Comparison of ENCODE assay signal across 9 cellular contexts in the genomic region with DNA sequence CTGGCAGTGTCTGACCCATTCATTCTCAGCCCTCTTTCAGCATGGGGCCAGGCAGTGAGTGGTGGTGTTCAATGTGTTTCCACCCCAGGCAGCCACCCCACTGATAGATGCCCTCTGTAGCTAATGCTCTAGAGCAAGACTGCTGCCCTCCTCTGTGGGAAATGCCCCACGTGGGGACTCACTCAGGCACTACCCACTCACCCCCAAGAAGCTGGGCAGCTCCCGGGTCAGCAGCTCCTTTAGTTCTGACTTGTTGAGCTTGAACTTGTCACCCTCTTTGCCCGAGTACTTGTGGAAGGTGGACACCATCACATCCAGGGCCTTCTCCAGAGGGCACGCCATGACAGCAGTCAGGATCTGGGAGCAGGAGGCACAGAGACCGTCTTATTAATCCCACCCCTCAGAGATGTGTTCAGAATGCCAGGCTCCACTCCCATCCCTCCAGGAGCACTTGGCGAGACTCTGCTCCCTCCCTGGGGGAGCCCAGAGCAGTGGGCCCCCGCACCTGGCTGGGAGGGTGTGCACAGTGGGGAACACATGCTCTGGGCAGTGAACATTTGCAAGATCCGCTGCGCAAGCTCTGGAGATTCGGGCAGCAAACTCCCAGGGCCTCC. TPM values are rescaled to one million over a fixed set of nuclear protein-coding genes. Genes with fewer than 3 reads are reported as not detected.
DNase-seq lines count a peak whose midpoint lies in the region; ATAC-seq and TF ChIP-seq lines count a peak whose summit lies in the region.
"Had no signal": no experiment of that assay in that cellular context is flagged by ENCODE, and none has a peak within 500 bp of the region (broad histone marks: within the 10 kb centered on the region; RNA-seq: fewer than 3 reads in every experiment).

No MANE protein-coding gene starts in this region.

- peak overlapping the region; percentile 60 for H2AFZ ChIP-seq in SK-N-SH (ENCODE audit: low read depth)

- no peak for TF ChIP-seq CTCF in GM10248 (IDR thresholded peaks at IDR 0.05; ENCODE audit: control extremely low read depth, extremely low read depth, low read depth, missing control alignments)
- TF ChIP-seq CTCF in SK-N-SH (IDR thresholded peaks at IDR 0.05) = no peak
- TF ChIP-seq CTCF in foreskin keratinocyte (conservative IDR thresholded peaks at IDR 0.05) = no peak

- POLR2A ChIA-PET in GM10248 (lab: Yijun Ruan, JAX) (no interaction called here), SK-N-SH (lab: Yijun Ruan, JAX) (interaction anchor here (1.8 kb wide), 1 partner anchor 9 kb away, joined by 12 read pairs; a partner anchor contains a TSS)

- no peak for ATAC-seq in foreskin keratinocyte

- H3K27ac ChIP-seq in SK-N-SH (ENCODE audit: low read depth in 2 of 2, low read length in 1 of 2) (peak overlapping the region; percentile 72 to 76), foreskin keratinocyte (peak overlapping the region; percentile 14)

- peak; percentile 15 for DNase-seq in GM10248 (ENCODE audit: extremely low spot score)
- DNase-seq in SK-N-SH = peak; percentile 13
- DNase-seq in foreskin keratinocyte = no peak
- DNase-seq in skeletal muscle cell (ENCODE audit: low read depth) = no peak
- DNase-seq in dermis blood vessel endothelial cell = no peak
- DNase-seq in amniotic stem cell (lab: John Stamatoyannopoulos, UW) = no peak
- DNase-seq in NCI-H748 treated with DMSO at 0.1 percent for 48 hours (lab: John Stamatoyannopoulos, UW) = no peak
- DNase-seq in mesenteric fat pad (ENCODE audit: low spot score) = no peak

- no peaks in the 10 kb centered on the region for H3K36me3 ChIP-seq in SK-N-SH (replicated peaks in 1 of 2; ENCODE audit: control insufficient read depth in 1 of 2, insufficient read depth in 2 of 2, low read length in 1 of 2)

- no peaks in the 10 kb centered on the region for H4K20me1 ChIP-seq in SK-N-SH (ENCODE audit: insufficient read depth)

- H3K9ac ChIP-seq in SK-N-SH = peak overlapping the region; percentile 38; the same call in 1 of the 2 replicates

- CTCF ChIA-PET in GM10248 (lab: Yijun Ruan, JAX) = interaction anchor here (0.6 to 5.0 kb wide), 12 partner anchors 9 to 79 kb away, joined by 3 to 37 read pairs (median 4); a partner anchor contains a TSS
- CTCF ChIA-PET in SK-N-SH (lab: Yijun Ruan, JAX) = interaction anchor here (0.8 to 11.8 kb wide), 5 partner anchors 8 to 49 kb away, joined by 3 to 62 read pairs (median 4); a partner anchor contains a TSS

- peaks cover 7% of the 10 kb centered on the region for H3F3A ChIP-seq in SK-N-SH (replicated peaks; ENCODE audit: insufficient read depth)

- no peaks in the 10 kb centered on the region for H3K9me2 ChIP-seq in SK-N-SH

- H3K27me3 ChIP-seq in SK-N-SH (ENCODE audit: insufficient read depth) (no peaks in the 10 kb centered on the region), foreskin keratinocyte (no peaks in the 10 kb centered on the region)

- TF ChIP-seq EP300 in SK-N-SH (IDR thresholded peaks at IDR 0.05; ENCODE audit: borderline replicate concordance in 1 of 2, low read depth in 1 of 2, low read length in 1 of 2) = no peak

- no peaks in the 10 kb centered on the region for H3K9me3 ChIP-seq in SK-N-SH

- H3K4me3 ChIP-seq in SK-N-SH (ENCODE audit: low read depth in 2 of 2, low read length in 1 of 2) = no peak overlapping the region
- H3K4me3 ChIP-seq in skeletal muscle cell (ENCODE audit: low read depth, low read length) = peak overlapping the region; percentile 1

- H3K4me1 ChIP-seq in SK-N-SH (ENCODE audit: control insufficient read depth in 1 of 2, insufficient read depth in 2 of 2, low read depth in 1 of 2, low read length in 1 of 2) (peaks cover 53 to 62% of the 10 kb centered on the region in 2 experiments; a peak in 3 of 4 replicates), foreskin keratinocyte (peaks cover 34% of the 10 kb centered on the region)

- 76% methylated on average over 9 of the region's 10 CpGs for WGBS in SK-N-SH (ENCODE audit: low lambda C conversion rate)

- peak overlapping the region; percentile 67 for H3K4me2 ChIP-seq in SK-N-SH

- no peak for TF ChIP-seq RAD21 in SK-N-SH (IDR thresholded peaks at IDR 0.05; ENCODE audit: low read length)

- H3K79me2 ChIP-seq in SK-N-SH (ENCODE audit: insufficient read depth) = no peaks in the 10 kb centered on the region

TF ChIP-seq in SK-N-SH, 30 proteins besides CTCF, POLR2A, EP300 and RAD21:
- TF ChIP-seq GABPA (IDR thresholded peaks at IDR 0.05; ENCODE audit: low read depth) (no peak), POLR2AphosphoS5 (IDR thresholded peaks at IDR 0.05; ENCODE audit: low read depth, low read length) (no peak), TCF12 (IDR thresholded peaks at IDR 0.05) (no peak), FOSL2 (IDR thresholded peaks at IDR 0.05; ENCODE audit: borderline replicate concordance, low read depth) (no peak), NRF1 (IDR thresholded peaks at IDR 0.05; ENCODE audit: low read depth, low read length) (no peak), SMC3 (IDR thresholded peaks at IDR 0.05; ENCODE audit: low read depth, low read length) (no peak), NFIC (IDR thresholded peaks at IDR 0.05; ENCODE audit: borderline replicate concordance) (no peak), GATA2 (CRISPR knock-in tag; IDR thresholded peaks at IDR 0.05) (no peak), JUND (IDR thresholded peaks at IDR 0.05) (no peak)
- TF ChIP-seq, protein P1, sequence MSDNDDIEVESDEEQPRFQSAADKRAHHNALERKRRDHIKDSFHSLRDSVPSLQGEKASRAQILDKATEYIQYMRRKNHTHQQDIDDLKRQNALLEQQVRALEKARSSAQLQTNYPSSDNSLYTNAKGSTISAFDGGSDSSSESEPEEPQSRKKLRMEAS (IDR thresholded peaks at IDR 0.05; ENCODE audit: low read depth) = no peak
- TF ChIP-seq, protein P2, sequence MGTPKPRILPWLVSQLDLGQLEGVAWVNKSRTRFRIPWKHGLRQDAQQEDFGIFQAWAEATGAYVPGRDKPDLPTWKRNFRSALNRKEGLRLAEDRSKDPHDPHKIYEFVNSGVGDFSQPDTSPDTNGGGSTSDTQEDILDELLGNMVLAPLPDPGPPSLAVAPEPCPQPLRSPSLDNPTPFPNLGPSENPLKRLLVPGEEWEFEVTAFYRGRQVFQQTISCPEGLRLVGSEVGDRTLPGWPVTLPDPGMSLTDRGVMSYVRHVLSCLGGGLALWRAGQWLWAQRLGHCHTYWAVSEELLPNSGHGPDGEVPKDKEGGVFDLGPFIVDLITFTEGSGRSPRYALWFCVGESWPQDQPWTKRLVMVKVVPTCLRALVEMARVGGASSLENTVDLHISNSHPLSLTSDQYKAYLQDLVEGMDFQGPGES (IDR thresholded peaks at IDR 0.05; ENCODE audit: low read depth, low read length) = no peak
- TF ChIP-seq, protein P3, sequence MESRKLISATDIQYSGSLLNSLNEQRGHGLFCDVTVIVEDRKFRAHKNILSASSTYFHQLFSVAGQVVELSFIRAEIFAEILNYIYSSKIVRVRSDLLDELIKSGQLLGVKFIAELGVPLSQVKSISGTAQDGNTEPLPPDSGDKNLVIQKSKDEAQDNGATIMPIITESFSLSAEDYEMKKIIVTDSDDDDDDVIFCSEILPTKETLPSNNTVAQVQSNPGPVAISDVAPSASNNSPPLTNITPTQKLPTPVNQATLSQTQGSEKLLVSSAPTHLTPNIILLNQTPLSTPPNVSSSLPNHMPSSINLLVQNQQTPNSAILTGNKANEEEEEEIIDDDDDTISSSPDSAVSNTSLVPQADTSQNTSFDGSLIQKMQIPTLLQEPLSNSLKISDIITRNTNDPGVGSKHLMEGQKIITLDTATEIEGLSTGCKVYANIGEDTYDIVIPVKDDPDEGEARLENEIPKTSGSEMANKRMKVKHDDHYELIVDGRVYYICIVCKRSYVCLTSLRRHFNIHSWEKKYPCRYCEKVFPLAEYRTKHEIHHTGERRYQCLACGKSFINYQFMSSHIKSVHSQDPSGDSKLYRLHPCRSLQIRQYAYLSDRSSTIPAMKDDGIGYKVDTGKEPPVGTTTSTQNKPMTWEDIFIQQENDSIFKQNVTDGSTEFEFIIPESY (IDR thresholded peaks at IDR 0.05; ENCODE audit: borderline replicate concordance, low read depth) = no peak

RNA-seq across cellular contexts. Expression of a gene that starts 1.0 kb away (rescaled TPM):
- polyA plus RNA-seq in SK-N-SH (2012; rRNA removed) (24.6 and 25.4 TPM in 2 replicates), foreskin keratinocyte (22.8 and 43.2 TPM in 2 replicates)
- polyA plus RNA-seq in SK-N-SH (2012; cell fraction: cytosol; rRNA removed) = 19.7 and 25.3 TPM in 2 replicates
- polyA plus RNA-seq in SK-N-SH (2012; cell fraction: nucleus; rRNA removed) = 8.0 and 9.0 TPM in 2 replicates
- total RNA-seq in foreskin keratinocyte (12.1 and 23.7 TPM in 2 replicates), dermis blood vessel endothelial cell (7.1 and 22.6 TPM in 2 replicates), mesenteric fat pad (512 TPM)

RNA-seq across cellular contexts. Expression of a gene that starts 3.8 kb away (rescaled TPM):
- polyA plus RNA-seq in SK-N-SH (2012; rRNA removed) (0.15 TPM in 1 of 2 replicates, not detected in the other), foreskin keratinocyte (0.50 and 0.73 TPM in 2 replicates)
- 0.12 TPM in 1 of 2 replicates, not detected in the other for polyA plus RNA-seq in SK-N-SH (2012; cell fraction: cytosol; rRNA removed)
- not detected in 2 replicates for polyA plus RNA-seq in SK-N-SH (2012; cell fraction: nucleus; rRNA removed)
- total RNA-seq in foreskin keratinocyte (0.27 TPM in 1 of 2 replicates, not detected in the other), dermis blood vessel endothelial cell (not detected in 2 replicates), mesenteric fat pad (not detected)
- total RNA-seq: bronchial epithelial cell had no signal

RNA-seq across cellular contexts. Expression of a gene that starts 4.5 kb away (rescaled TPM):
- 11.8 and 13.1 TPM in 2 replicates for polyA plus RNA-seq in SK-N-SH (2012; rRNA removed)
- polyA plus RNA-seq in SK-N-SH (2012; cell fraction: cytosol; rRNA removed) = 7.1 and 10.2 TPM in 2 replicates
- 5.7 and 6.0 TPM in 2 replicates for polyA plus RNA-seq in SK-N-SH (2012; cell fraction: nucleus; rRNA removed)
- total RNA-seq in foreskin keratinocyte = 14.3 and 18.5 TPM in 2 replicates
- polyA plus RNA-seq in foreskin keratinocyte = 21.4 and 29.0 TPM in 2 replicates
- 1.3 and 1.4 TPM in 2 replicates for total RNA-seq in dermis blood vessel endothelial cell
- 2.2 TPM for total RNA-seq in mesenteric fat pad

RNA-seq across cellular contexts. Expression of a gene that starts 8.8 kb away (rescaled TPM):
- polyA plus RNA-seq in SK-N-SH (2012; rRNA removed) (844 and 895 TPM in 2 replicates), foreskin keratinocyte (6,268 and 7,449 TPM in 2 replicates)
- 725 and 778 TPM in 2 replicates for polyA plus RNA-seq in SK-N-SH (2012; cell fraction: cytosol; rRNA removed)
- polyA plus RNA-seq in SK-N-SH (2012; cell fraction: nucleus; rRNA removed) = 349 and 492 TPM in 2 replicates
- total RNA-seq in foreskin keratinocyte (3,644 and 4,242 TPM in 2 replicates), dermis blood vessel endothelial cell (239 and 342 TPM in 2 replicates), mesenteric fat pad (1,184 TPM)

RNA-seq across cellular contexts. Expression of a gene that starts 21.1 kb away (rescaled TPM):
- polyA plus RNA-seq in SK-N-SH (2012; rRNA removed) = 27.3 and 31.4 TPM in 2 replicates
- polyA plus RNA-seq in SK-N-SH (2012; cell fraction: cytosol; rRNA removed) = 27.2 and 29.0 TPM in 2 replicates
- 13.3 and 23.8 TPM in 2 replicates for polyA plus RNA-seq in SK-N-SH (2012; cell fraction: nucleus; rRNA removed)
- total RNA-seq in foreskin keratinocyte = 19,361 and 22,376 TPM in 2 replicates
- 28,573 and 30,723 TPM in 2 replicates for polyA plus RNA-seq in foreskin keratinocyte
- 0.51 and 0.98 TPM in 2 replicates for total RNA-seq in dermis blood vessel endothelial cell
- 0.58 TPM for total RNA-seq in mesenteric fat pad

Comparison
In these comparisons a context has a peak if more than half of its experiments do, and no peak if none do; other contexts are left out.
1. DNase-seq: peak in GM10248 (single experiment) and SK-N-SH (single experiment); none in foreskin keratinocyte (0 of 2), skeletal muscle cell (single experiment), dermis blood vessel endothelial cell (single experiment), amniotic stem cell (single experiment), NCI-H748 treated with DMSO at 0.1 percent for 48 hours (single experiment) and mesenteric fat pad (single experiment).
2. RNA of a gene that starts 1.0 kb away (total RNA-seq): 512 TPM in mesenteric fat pad (single experiment); 7.1 to 22.6 TPM in dermis blood vessel endothelial cell and 12.1 to 23.7 TPM in foreskin keratinocyte; every median in the first group is over 10 times any median in the second.